In genomic region chr9:92571871-92572270, GRCh38 we compare ENCODE assay signal across 10 cellular contexts. TPM values are rescaled to one million over a fixed set of nuclear protein-coding genes. Genes with fewer than 3 reads are reported as not detected.
"Had no signal": no experiment of that assay in that cellular context is flagged by ENCODE, and none has a peak within 500 bp of the region (broad histone marks: within the 10 kb centered on the region; RNA-seq: fewer than 3 reads in every experiment).

No MANE protein-coding gene starts in this region.

RNA-seq across cellular contexts. Expression of gene ECM2, which starts 36.1 kb away (rescaled TPM):
- total RNA-seq: activated naive CD4-positive, alpha-beta T cell treated with anti-CD3 and anti-CD28 coated beads for 36 hours; activated naive CD4-positive, alpha-beta T cell treated with anti-CD3 and anti-CD28 coated beads, Interleukin-2, amount 50 U/mL, for 72 hours; activated naive CD8-positive, alpha-beta T cell treated with anti-CD3 and anti-CD28 coated beads for 36 hours; activated naive CD8-positive, alpha-beta T cell treated with anti-CD3 and anti-CD28 coated beads, Interleukin-2, amount 10 ng/mL, durations not matched to agents 7 days and 5 days; activated T-cell treated with anti-CD3 and anti-CD28 coated beads, Interleukin-2, amount 50 U/mL, for 4 hours; activated T-cell treated with anti-CD3 and anti-CD28 coated beads, Interleukin-2, amount 50 U/mL, for 72 hours; activated T-helper 1 cell treated with anti-CD3 and anti-CD28 coated beads, Interleukin-12 subunit alpha, Interleukin-12 subunit beta, Interleukin-2, Interleukin-4 antibody, amounts not matched to agents 30 ng/mL and 10 ng/mL and 1 ng/mL, durations not matched to agents 14 hours and 24 hours and 36 hours; activated T-helper 17 cell treated with anti-CD3 and anti-CD28 coated beads, Interleukin-2, amount 50 U/mL, for 72 hours; activated T-helper 2 cell treated with anti-CD3 and anti-CD28 coated beads, Interferon-gamma antibody, Interleukin-2, Interleukin-4, amounts not matched to agents 10 μg/mL and 5 μg/mL and 100 μg/mL, durations not matched to agents 14 hours and 24 hours and 36 hours; cardiac muscle cell had no signal
- polyA plus RNA-seq: cardiac muscle cell had no signal
